1 cellular context compared by ENCODE assay signal in the genomic region with DNA sequence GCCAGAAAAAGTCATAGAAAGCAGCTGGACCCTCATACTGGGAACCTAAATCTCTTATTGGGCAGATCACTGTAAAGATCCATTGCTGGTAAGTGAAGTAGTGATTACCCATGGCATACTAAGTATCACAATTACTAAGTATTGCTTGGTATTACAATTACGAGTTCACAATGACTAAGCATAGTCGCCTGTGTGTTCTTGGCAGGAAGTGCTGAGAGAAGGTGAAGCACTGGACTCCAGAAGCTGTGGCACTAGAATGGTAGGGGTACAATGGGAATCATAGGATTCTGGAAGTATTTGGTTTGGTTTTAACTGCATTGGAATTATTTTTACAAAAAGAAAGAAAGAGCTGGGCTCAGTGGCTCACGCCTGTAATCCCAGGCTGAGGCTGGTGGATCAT.
TF ChIP-seq lines count a peak whose summit lies in the region.

No MANE protein-coding gene starts in this region.

TF ChIP-seq in GM23338, 12 proteins besides CTCF, POLR2A, EP300 and RAD21 (continued from another document):
- TF ChIP-seq, protein P1, sequence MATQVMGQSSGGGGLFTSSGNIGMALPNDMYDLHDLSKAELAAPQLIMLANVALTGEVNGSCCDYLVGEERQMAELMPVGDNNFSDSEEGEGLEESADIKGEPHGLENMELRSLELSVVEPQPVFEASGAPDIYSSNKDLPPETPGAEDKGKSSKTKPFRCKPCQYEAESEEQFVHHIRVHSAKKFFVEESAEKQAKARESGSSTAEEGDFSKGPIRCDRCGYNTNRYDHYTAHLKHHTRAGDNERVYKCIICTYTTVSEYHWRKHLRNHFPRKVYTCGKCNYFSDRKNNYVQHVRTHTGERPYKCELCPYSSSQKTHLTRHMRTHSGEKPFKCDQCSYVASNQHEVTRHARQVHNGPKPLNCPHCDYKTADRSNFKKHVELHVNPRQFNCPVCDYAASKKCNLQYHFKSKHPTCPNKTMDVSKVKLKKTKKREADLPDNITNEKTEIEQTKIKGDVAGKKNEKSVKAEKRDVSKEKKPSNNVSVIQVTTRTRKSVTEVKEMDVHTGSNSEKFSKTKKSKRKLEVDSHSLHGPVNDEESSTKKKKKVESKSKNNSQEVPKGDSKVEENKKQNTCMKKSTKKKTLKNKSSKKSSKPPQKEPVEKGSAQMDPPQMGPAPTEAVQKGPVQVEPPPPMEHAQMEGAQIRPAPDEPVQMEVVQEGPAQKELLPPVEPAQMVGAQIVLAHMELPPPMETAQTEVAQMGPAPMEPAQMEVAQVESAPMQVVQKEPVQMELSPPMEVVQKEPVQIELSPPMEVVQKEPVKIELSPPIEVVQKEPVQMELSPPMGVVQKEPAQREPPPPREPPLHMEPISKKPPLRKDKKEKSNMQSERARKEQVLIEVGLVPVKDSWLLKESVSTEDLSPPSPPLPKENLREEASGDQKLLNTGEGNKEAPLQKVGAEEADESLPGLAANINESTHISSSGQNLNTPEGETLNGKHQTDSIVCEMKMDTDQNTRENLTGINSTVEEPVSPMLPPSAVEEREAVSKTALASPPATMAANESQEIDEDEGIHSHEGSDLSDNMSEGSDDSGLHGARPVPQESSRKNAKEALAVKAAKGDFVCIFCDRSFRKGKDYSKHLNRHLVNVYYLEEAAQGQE (IDR thresholded peaks at IDR 0.05; ENCODE audit: unreplicated experiment), result no peak
- TF ChIP-seq EZH2phosphoT487 (IDR thresholded peaks at IDR 0.05; ENCODE audit: unreplicated experiment), result no peak
- TF ChIP-seq, protein P2, sequence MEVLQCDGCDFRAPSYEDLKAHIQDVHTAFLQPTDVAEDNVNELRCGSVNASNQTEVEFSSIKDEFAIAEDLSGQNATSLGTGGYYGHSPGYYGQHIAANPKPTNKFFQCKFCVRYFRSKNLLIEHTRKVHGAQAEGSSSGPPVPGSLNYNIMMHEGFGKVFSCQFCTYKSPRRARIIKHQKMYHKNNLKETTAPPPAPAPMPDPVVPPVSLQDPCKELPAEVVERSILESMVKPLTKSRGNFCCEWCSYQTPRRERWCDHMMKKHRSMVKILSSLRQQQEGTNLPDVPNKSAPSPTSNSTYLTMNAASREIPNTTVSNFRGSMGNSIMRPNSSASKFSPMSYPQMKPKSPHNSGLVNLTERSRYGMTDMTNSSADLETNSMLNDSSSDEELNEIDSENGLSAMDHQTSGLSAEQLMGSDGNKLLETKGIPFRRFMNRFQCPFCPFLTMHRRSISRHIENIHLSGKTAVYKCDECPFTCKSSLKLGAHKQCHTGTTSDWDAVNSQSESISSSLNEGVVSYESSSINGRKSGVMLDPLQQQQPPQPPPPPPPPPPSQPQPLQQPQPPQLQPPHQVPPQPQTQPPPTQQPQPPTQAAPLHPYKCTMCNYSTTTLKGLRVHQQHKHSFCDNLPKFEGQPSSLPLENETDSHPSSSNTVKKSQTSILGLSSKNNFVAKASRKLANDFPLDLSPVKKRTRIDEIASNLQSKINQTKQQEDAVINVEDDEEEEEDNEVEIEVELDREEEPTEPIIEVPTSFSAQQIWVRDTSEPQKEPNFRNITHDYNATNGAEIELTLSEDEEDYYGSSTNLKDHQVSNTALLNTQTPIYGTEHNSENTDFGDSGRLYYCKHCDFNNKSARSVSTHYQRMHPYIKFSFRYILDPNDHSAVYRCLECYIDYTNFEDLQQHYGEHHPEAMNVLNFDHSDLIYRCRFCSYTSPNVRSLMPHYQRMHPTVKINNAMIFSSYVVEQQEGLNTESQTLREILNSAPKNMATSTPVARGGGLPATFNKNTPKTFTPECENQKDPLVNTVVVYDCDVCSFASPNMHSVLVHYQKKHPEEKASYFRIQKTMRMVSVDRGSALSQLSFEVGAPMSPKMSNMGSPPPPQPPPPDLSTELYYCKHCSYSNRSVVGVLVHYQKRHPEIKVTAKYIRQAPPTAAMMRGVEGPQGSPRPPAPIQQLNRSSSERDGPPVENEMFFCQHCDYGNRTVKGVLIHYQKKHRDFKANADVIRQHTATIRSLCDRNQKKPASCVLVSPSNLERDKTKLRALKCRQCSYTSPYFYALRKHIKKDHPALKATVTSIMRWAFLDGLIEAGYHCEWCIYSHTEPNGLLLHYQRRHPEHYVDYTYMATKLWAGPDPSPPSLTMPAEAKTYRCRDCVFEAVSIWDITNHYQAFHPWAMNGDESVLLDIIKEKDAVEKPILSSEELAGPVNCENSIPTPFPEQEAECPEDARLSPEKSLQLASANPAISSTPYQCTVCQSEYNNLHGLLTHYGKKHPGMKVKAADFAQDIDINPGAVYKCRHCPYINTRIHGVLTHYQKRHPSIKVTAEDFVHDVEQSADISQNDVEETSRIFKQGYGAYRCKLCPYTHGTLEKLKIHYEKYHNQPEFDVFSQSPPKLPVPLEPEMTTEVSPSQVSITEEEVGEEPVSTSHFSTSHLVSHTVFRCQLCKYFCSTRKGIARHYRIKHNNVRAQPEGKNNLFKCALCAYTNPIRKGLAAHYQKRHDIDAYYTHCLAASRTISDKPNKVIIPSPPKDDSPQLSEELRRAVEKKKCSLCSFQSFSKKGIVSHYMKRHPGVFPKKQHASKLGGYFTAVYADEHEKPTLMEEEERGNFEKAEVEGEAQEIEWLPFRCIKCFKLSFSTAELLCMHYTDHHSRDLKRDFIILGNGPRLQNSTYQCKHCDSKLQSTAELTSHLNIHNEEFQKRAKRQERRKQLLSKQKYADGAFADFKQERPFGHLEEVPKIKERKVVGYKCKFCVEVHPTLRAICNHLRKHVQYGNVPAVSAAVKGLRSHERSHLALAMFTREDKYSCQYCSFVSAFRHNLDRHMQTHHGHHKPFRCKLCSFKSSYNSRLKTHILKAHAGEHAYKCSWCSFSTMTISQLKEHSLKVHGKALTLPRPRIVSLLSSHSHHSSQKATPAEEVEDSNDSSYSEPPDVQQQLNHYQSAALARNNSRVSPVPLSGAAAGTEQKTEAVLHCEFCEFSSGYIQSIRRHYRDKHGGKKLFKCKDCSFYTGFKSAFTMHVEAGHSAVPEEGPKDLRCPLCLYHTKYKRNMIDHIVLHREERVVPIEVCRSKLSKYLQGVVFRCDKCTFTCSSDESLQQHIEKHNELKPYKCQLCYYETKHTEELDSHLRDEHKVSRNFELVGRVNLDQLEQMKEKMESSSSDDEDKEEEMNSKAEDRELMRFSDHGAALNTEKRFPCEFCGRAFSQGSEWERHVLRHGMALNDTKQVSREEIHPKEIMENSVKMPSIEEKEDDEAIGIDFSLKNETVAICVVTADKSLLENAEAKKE (CRISPR knock-in tag; IDR thresholded peaks at IDR 0.05), result no peak
- TF ChIP-seq EZH2 (IDR thresholded peaks at IDR 0.05; ENCODE audit: low read depth, unreplicated experiment), result no peak
